Comparison of ENCODE assay signal across 25 cellular contexts in genomic region chr2:151902829-151903228, GRCh38.
"Had no signal": no experiment of that assay in that cellular context is flagged by ENCODE, and none has a peak within 500 bp of the region (broad histone marks: within the 10 kb centered on the region; RNA-seq: fewer than 3 reads in every experiment).

No MANE protein-coding gene starts in this region.

- H3K4me3 ChIP-seq: esophagus muscularis mucosa, gastroesophageal sphincter, heart left ventricle, hepatocyte, lung, mucosa of descending colon, prostate gland, sigmoid colon, spleen, transverse colon had no signal

- ATAC-seq: foreskin keratinocyte; gastroesophageal sphincter; heart left ventricle; mucosa of descending colon; natural killer cell treated with Interleukin-12 subunit alpha and Interleukin-12 subunit beta and Interleukin-15 and Interleukin-18, amount 100 ng/mL, for 72 hours; right cardiac atrium; stimulated activated naive B cell treated with anti-CD40 and anti-IgM and Interleukin-4, amounts not matched to agents 10 μg/mL and 1 μg/mL and 100 μg/mL, for 72 hours had no signal

- H3K9me3 Mint-ChIP-seq: dendritic cell treated with granulocyte-macrophage colony-stimulating factor and Interleukin-4, amounts not matched to agents 40 ng/mL and 50 ng/mL, for 4 days; endodermal cell; memory B cell; mesothelial cell of epicardium; naive B cell; natural killer cell treated with Interleukin-12 subunit alpha and Interleukin-12 subunit beta and Interleukin-15 and Interleukin-18, amount 100 ng/mL, for 72 hours; neural crest cell; stimulated activated naive B cell treated with anti-CD40 and anti-IgM and Interleukin-4, amounts not matched to agents 10 μg/mL and 1 μg/mL and 100 μg/mL, for 72 hours; stimulated activated naive CD8-positive, alpha-beta T cell treated with anti-CD3 and anti-CD28 coated beads, Interleukin-15, Interleukin-2, amounts not matched to agents 100 ng/mL and 50 ng/mL, for 24 hours had no signal

- H3K27ac ChIP-seq: esophagus muscularis mucosa, foreskin keratinocyte, gastroesophageal sphincter, heart left ventricle, hepatocyte, neutrophil, prostate gland, sigmoid colon, spleen, transverse colon had no signal

- H3K79me2 ChIP-seq: hepatocyte had no signal

- H3K36me3 Mint-ChIP-seq: memory B cell; mesothelial cell of epicardium; naive B cell; natural killer cell treated with Interleukin-12 subunit alpha and Interleukin-12 subunit beta and Interleukin-15 and Interleukin-18, amount 100 ng/mL, for 72 hours; stimulated activated naive B cell treated with anti-CD40 and anti-IgM and Interleukin-4, amounts not matched to agents 10 μg/mL and 1 μg/mL and 100 μg/mL, for 72 hours had no signal

- H3K4me3 Mint-ChIP-seq: dendritic cell treated with granulocyte-macrophage colony-stimulating factor and Interleukin-4, amounts not matched to agents 40 ng/mL and 50 ng/mL, for 4 days; endodermal cell; memory B cell; mesothelial cell of epicardium; naive B cell; natural killer cell treated with Interleukin-12 subunit alpha and Interleukin-12 subunit beta and Interleukin-15 and Interleukin-18, amount 100 ng/mL, for 72 hours; neural crest cell; stimulated activated naive B cell treated with anti-CD40 and anti-IgM and Interleukin-4, amounts not matched to agents 10 μg/mL and 1 μg/mL and 100 μg/mL, for 72 hours; stimulated activated naive CD8-positive, alpha-beta T cell treated with anti-CD3 and anti-CD28 coated beads, Interleukin-15, Interleukin-2, amounts not matched to agents 100 ng/mL and 50 ng/mL, for 24 hours had no signal

- H3K9me3 ChIP-seq: esophagus muscularis mucosa, gastroesophageal sphincter, heart left ventricle, mucosa of descending colon, neutrophil, prostate gland, sigmoid colon, spleen, transverse colon had no signal

- H3K4me2 ChIP-seq: hepatocyte had no signal

- H2AFZ ChIP-seq: hepatocyte had no signal

- H3K4me1 Mint-ChIP-seq: endodermal cell had no signal

- H3K27me3 ChIP-seq: esophagus muscularis mucosa, gastroesophageal sphincter, heart left ventricle, hepatocyte, neutrophil, sigmoid colon, spleen, transverse colon had no signal

- DNase-seq: central memory CD4-positive, alpha-beta T cell; effector CD8-positive, alpha-beta T cell; endodermal cell; foreskin keratinocyte; heart left ventricle; mucosa of descending colon; naive B cell; right cardiac atrium; sigmoid colon; spleen; stimulated activated CD4-positive, alpha-beta T cell treated with anti-CD3 and anti-CD28 coated beads, Interleukin-2, amount 100 ng/mL, for 48 hours; stimulated activated naive B cell treated with anti-CD40 and anti-IgM and Interleukin-4, amounts not matched to agents 10 μg/mL and 1 μg/mL and 100 μg/mL, for 72 hours; transverse colon had no signal

- H3K4me1 ChIP-seq: foreskin keratinocyte, prostate gland, sigmoid colon, transverse colon had no signal

- H3K27ac Mint-ChIP-seq: dendritic cell treated with granulocyte-macrophage colony-stimulating factor and Interleukin-4, amounts not matched to agents 40 ng/mL and 50 ng/mL, for 4 days; endodermal cell; memory B cell; mesothelial cell of epicardium; natural killer cell treated with Interleukin-12 subunit alpha and Interleukin-12 subunit beta and Interleukin-15 and Interleukin-18, amount 100 ng/mL, for 72 hours; stimulated activated naive B cell treated with anti-CD40 and anti-IgM and Interleukin-4, amounts not matched to agents 10 μg/mL and 1 μg/mL and 100 μg/mL, for 72 hours; stimulated activated naive CD8-positive, alpha-beta T cell treated with anti-CD3 and anti-CD28 coated beads, Interleukin-15, Interleukin-2, amounts not matched to agents 100 ng/mL and 50 ng/mL, for 24 hours had no signal

- H3K27me3 Mint-ChIP-seq: dendritic cell treated with granulocyte-macrophage colony-stimulating factor and Interleukin-4, amounts not matched to agents 40 ng/mL and 50 ng/mL, for 4 days; naive B cell; stimulated activated naive B cell treated with anti-CD40 and anti-IgM and Interleukin-4, amounts not matched to agents 10 μg/mL and 1 μg/mL and 100 μg/mL, for 72 hours had no signal
